25 cellular contexts compared by ENCODE assay signal in the genomic region with DNA sequence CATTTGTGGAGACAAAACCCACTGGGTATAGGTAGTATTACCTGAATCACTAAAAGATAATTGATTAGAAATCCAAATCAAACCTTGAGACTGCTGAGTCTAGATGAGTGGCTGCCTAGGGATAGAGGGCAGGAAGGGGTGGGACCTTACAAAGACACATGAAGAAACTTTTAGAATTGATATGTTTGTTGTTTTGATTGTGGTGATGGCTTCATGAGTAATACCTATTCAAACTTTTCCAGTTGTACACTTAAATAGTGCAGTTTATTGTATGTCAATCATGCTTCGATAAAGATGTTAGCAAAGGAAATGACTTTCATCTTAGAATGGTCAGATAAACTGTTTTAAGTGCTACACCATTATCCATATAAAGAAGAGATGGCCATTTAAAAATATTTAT.
DNase-seq lines count a peak whose midpoint lies in the region; ATAC-seq, FAIRE-seq and TF ChIP-seq lines count a peak whose summit lies in the region.
"Had no signal": no experiment of that assay in that cellular context is flagged by ENCODE, and none has a peak within 500 bp of the region (broad histone marks: within the 10 kb centered on the region; RNA-seq: fewer than 3 reads in every experiment).

No MANE protein-coding gene starts in this region.

- no peaks in the 10 kb centered on the region for H4K20me1 ChIP-seq in endothelial cell of umbilical vein (replicated peaks; ENCODE audit: control insufficient read depth, extremely low read depth, insufficient read depth, low read length)
- H4K20me1 ChIP-seq: BLaER1 treated with 17β-estradiol and CSF1 and Interleukin-3, amounts not matched to agents 10 nM and 100 nM had no signal

- H3K36me3 ChIP-seq in endothelial cell of umbilical vein (ENCODE audit: control insufficient read depth in 2 of 2, extremely low read depth in 1 of 2, insufficient read depth in 2 of 2, low read length in 2 of 2), result no peaks in the 10 kb centered on the region
- H3K36me3 ChIP-seq: BE2C had no signal

- dilution Hi-C loops in endothelial cell of umbilical vein (cut with MboI; ENCODE audit: extremely low pct_ligation_motif_present, low sequenced_read_pairs), result no loop called here

- BruUV-seq in endothelial cell of umbilical vein (replicated peaks; lab: Mats Ljungman, UMichigan), result no TSS peak

- no peak for ATAC-seq in GM18909 (IDR thresholded peaks at IDR 0.05; ENCODE audit: poor library complexity, unreplicated experiment)
- ATAC-seq: A549 had no signal

- DNase-seq in ELR (ENCODE audit: low read depth) (peak; percentile 13), HCEC 1CT (peak; percentile 5), NCI-H69 (lab: John Stamatoyannopoulos, UW) (peak; percentile 29), endothelial cell of umbilical vein (ENCODE audit: low read depth, low spot score) (peak; percentile 8), NCI-H82 (lab: John Stamatoyannopoulos, UW) (no peak), middle frontal gyrus (ENCODE audit: extremely low spot score, low spot score) (no peak), HuH-7 (ENCODE audit: low spot score) (no peak)
- DNase-seq: 8988T; ACHN; AML-193; BE2C; Calu3; CD4-positive, alpha-beta T cell; CD8-positive, alpha-beta memory T cell; DMS53; DMS79 treated with DMSO at 0.1 percent for 48 hours; GM23248; H9 had no signal

- intact Hi-C loops in endothelial cell of umbilical vein (cut with micrococcal nuclease), result no loop called here

- H3K4me3 ChIP-seq in endothelial cell of umbilical vein (replicated peaks in 1 of 3; ENCODE audit: insufficient read depth in 1 of 3, low read depth in 1 of 3, low read length in 3 of 3), result no peak overlapping the region
- H3K4me3 ChIP-seq: A549; BLaER1 treated with 17β-estradiol and CSF1 and Interleukin-3, amounts not matched to agents 10 nM and 100 nM; GM23248 had no signal

- no peaks in the 10 kb centered on the region for H3K79me2 ChIP-seq in endothelial cell of umbilical vein (ENCODE audit: control insufficient read depth, insufficient read depth, low read length)

- TF ChIP-seq POLR2A in endothelial cell of umbilical vein (IDR thresholded peaks at IDR 0.05; ENCODE audit: low read depth, low read length), result no peak

- H3K27ac ChIP-seq in endothelial cell of umbilical vein (ENCODE audit: insufficient read depth, low read depth, low read length), result no peak overlapping the region
- H3K27ac ChIP-seq: A549; BLaER1 treated with 17β-estradiol and CSF1 and Interleukin-3, amounts not matched to agents 10 nM and 100 nM; GM23248 had no signal

- no peak for TF ChIP-seq CTCF in endothelial cell of umbilical vein (IDR thresholded peaks at IDR 0.05; ENCODE audit: extremely low read depth in 1 of 2, insufficient read depth in 1 of 2, low read depth in 1 of 2, low read length in 2 of 2)

- no peak for FAIRE-seq in endothelial cell of umbilical vein (lab: Jason Lieb, UNC)
- FAIRE-seq: A549, G401.6, GM12892, GM19239, H1 had no signal

- POLR2A ChIA-PET in endothelial cell of umbilical vein (lab: Charles Lee), result no interaction called here

- no peak overlapping the region for H3K9ac ChIP-seq in endothelial cell of umbilical vein (replicated peaks; ENCODE audit: extremely low read depth, insufficient read depth, low read length)
- H3K9ac ChIP-seq: BLaER1 treated with 17β-estradiol and CSF1 and Interleukin-3, amounts not matched to agents 10 nM and 100 nM; GM23248 had no signal

- no peaks in the 10 kb centered on the region for H3K9me3 ChIP-seq in endothelial cell of umbilical vein (replicated peaks; ENCODE audit: control insufficient read depth, insufficient read depth, low read length)
- H3K9me3 ChIP-seq: A549, BE2C had no signal

- H3K9me1 ChIP-seq in endothelial cell of umbilical vein (replicated peaks; ENCODE audit: control insufficient read depth, extremely low read depth, insufficient read depth, low read length), result no peaks in the 10 kb centered on the region

- no peaks in the 10 kb centered on the region for H3K4me1 ChIP-seq in endothelial cell of umbilical vein (ENCODE audit: control insufficient read depth, extremely low read depth, insufficient read depth, low read length)
- H3K4me1 ChIP-seq: A549, BE2C had no signal

- H2AFZ ChIP-seq in endothelial cell of umbilical vein (ENCODE audit: low read depth, low read length), result no peak overlapping the region
- H2AFZ ChIP-seq: GM23248 had no signal

- H3K27me3 ChIP-seq in endothelial cell of umbilical vein (ENCODE audit: control insufficient read depth in 2 of 2, insufficient read depth in 2 of 2, low read length in 2 of 2), result no peaks in the 10 kb centered on the region
- H3K27me3 ChIP-seq: BE2C; BLaER1 treated with 17β-estradiol and CSF1 and Interleukin-3, amounts not matched to agents 10 nM and 100 nM had no signal

- H3K4me2 ChIP-seq in endothelial cell of umbilical vein (ENCODE audit: insufficient read depth, low read length), result no peak overlapping the region
- H3K4me2 ChIP-seq: A549; BLaER1 treated with 17β-estradiol and CSF1 and Interleukin-3, amounts not matched to agents 10 nM and 100 nM had no signal

- CTCF ChIA-PET in endothelial cell of umbilical vein (lab: Charles Lee), result interaction anchor here (2.9 kb wide), 1 partner anchor 9 kb away, joined by 6 read pairs; no protein-coding TSS in a partner anchor

TF ChIP-seq in endothelial cell of umbilical vein, 7 proteins besides CTCF, POLR2A, EP300 and RAD21:
- TF ChIP-seq POLR2AphosphoS5 (IDR thresholded peaks at IDR 0.05; ENCODE audit: insufficient read depth, low read depth, low read length) (no peak), GATA2 (IDR thresholded peaks at IDR 0.05; ENCODE audit: insufficient read depth, insufficient read length, low read depth, low read length) (no peak), MYC (IDR thresholded peaks at IDR 0.05; ENCODE audit: low read depth, low read length) (no peak)

Comparison
In these comparisons a context has a peak if more than half of its experiments do, and no peak if none do; other contexts are left out.
1. DNase-seq: peak in ELR (single experiment), HCEC 1CT (single experiment), NCI-H69 (single experiment) and endothelial cell of umbilical vein (single experiment); none in NCI-H82 (single experiment), middle frontal gyrus (single experiment) and HuH-7 (single experiment).